Comparison of ENCODE assay signal across 11 cellular contexts in the genomic region with DNA sequence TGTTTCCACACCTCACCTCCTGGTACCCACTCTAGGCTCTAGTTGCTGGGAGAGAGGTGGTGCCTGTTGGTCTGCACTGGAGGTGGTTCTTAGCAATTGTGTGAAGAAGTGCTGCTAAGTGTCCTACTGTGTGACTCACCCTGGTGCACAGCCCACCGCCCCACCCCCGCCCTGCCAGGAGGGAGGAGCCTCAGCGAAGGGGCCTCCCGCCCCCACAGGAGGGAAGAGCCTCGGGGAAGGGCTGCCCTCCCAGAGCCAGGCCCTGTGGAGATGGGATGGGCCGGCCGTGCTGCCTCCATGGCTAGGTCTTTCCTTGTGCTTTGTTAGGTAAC.
DNase-seq lines count a peak whose midpoint lies in the region; ATAC-seq and TF ChIP-seq lines count a peak whose summit lies in the region.
"Had no signal": no experiment of that assay in that cellular context is flagged by ENCODE, and none has a peak within 500 bp of the region (broad histone marks: within the 10 kb centered on the region; RNA-seq: fewer than 3 reads in every experiment).

No MANE protein-coding gene starts in this region.

- peaks cover 53% of the 10 kb centered on the region for H3K36me3 Mint-ChIP-seq in type B pancreatic cell

- TF ChIP-seq CTCF in brain microvascular endothelial cell (IDR thresholded peaks at IDR 0.05; ENCODE audit: low read depth, low read length, missing control alignments) (no peak), type B pancreatic cell (conservative IDR thresholded peaks at IDR 0.05) (no peak)

- no peak overlapping the region for H4K91ac ChIP-seq in mesenchymal stem cell (ENCODE audit: low read length)

- in situ Hi-C loops in brain microvascular endothelial cell (cut with HindIII; ENCODE audit: low pct_ligation_motif_present, low sequenced_read_pairs), result no loop called here

- no peak overlapping the region for H2AK5ac ChIP-seq in mesenchymal stem cell (ENCODE audit: low read length, severe bottlenecking)

- H2BK15ac ChIP-seq in mesenchymal stem cell (ENCODE audit: low read depth, poor library complexity, severe bottlenecking), result no peak overlapping the region

- H3K27me3 ChIP-seq in brain microvascular endothelial cell (replicated peaks) (no peaks in the 10 kb centered on the region), mesenchymal stem cell (ENCODE audit: control insufficient read depth in 1 of 2, insufficient read depth in 1 of 2, low read length in 2 of 2) (no peaks in the 10 kb centered on the region)

- H3K36me3 ChIP-seq in brain microvascular endothelial cell (replicated peaks), result peaks cover 6% of the 10 kb centered on the region
- peaks cover 41 to 52% of the 10 kb centered on the region in 2 experiments for H3K36me3 ChIP-seq in mesenchymal stem cell (ENCODE audit: control insufficient read depth in 1 of 2, insufficient read depth in 2 of 2, low read depth in 1 of 2, low read length in 2 of 2)

- peak overlapping the region in 1 of 2 experiments; percentile 28 for H3K4ac ChIP-seq in mesenchymal stem cell (ENCODE audit: low read depth in 1 of 2, low read length in 2 of 2)

- H4K8ac ChIP-seq in mesenchymal stem cell (ENCODE audit: low read length), result no peak overlapping the region

- no peak overlapping the region for H3K4me2 ChIP-seq in mesenchymal stem cell (ENCODE audit: low read length, poor library complexity, severe bottlenecking)

- H3K4me1 ChIP-seq in mesenchymal stem cell (ENCODE audit: control insufficient read depth, insufficient read depth, low read depth, low read length), result peaks cover 23% of the 10 kb centered on the region

- peak overlapping the region; percentile 23 for H3K27ac Mint-ChIP-seq in type B pancreatic cell

- peaks cover 9% of the 10 kb centered on the region for H3K4me1 Mint-ChIP-seq in type B pancreatic cell (ENCODE audit: unreplicated experiment)

- no peak overlapping the region for H2BK5ac ChIP-seq in mesenchymal stem cell (ENCODE audit: low read depth, low read length, poor library complexity, severe bottlenecking)

- no peaks in the 10 kb centered on the region for H3K9me3 ChIP-seq in mesenchymal stem cell (ENCODE audit: control insufficient read depth, low read length)

- H3K18ac ChIP-seq in mesenchymal stem cell (ENCODE audit: low read depth in 1 of 2, low read length in 2 of 2), result no peak overlapping the region

- H3K27me3 Mint-ChIP-seq in type B pancreatic cell, result no peaks in the 10 kb centered on the region

- peak overlapping the region in 1 of 2 experiments; percentile 88 for H3K14ac ChIP-seq in mesenchymal stem cell (ENCODE audit: low read length in 2 of 2)

- peak overlapping the region in 1 of 2 experiments; percentile 67 for H3K23ac ChIP-seq in mesenchymal stem cell (ENCODE audit: low read length in 2 of 2)

- H3K79me1 ChIP-seq in mesenchymal stem cell (replicated peaks; ENCODE audit: low read length, poor library complexity, severe bottlenecking), result peaks cover 33% of the 10 kb centered on the region

- no peak overlapping the region for H2AFZ ChIP-seq in mesenchymal stem cell (ENCODE audit: low read depth, low read length)

- H3K4me3 ChIP-seq in brain microvascular endothelial cell (ENCODE audit: low read depth, low read length) (no peak overlapping the region), mesenchymal stem cell (ENCODE audit: insufficient read depth in 1 of 2, low read depth in 1 of 2, low read length in 2 of 2) (no peak overlapping the region)

- H2BK12ac ChIP-seq in mesenchymal stem cell (ENCODE audit: low read length in 2 of 2), result peak overlapping the region in 1 of 2 experiments; percentile 25

- H3K27ac ChIP-seq in brain microvascular endothelial cell (no peak overlapping the region), mesenchymal stem cell (ENCODE audit: low read length, poor library complexity, severe bottlenecking) (peak overlapping the region; percentile 14)
- H3K27ac ChIP-seq: HL-60 had no signal

- no peak for ATAC-seq in HG03354 (IDR thresholded peaks at IDR 0.05; ENCODE audit: poor library complexity, severe bottlenecking, unreplicated experiment)
- ATAC-seq in GM18870 (IDR thresholded peaks at IDR 0.05; ENCODE audit: unreplicated experiment), result no peak

- 32% methylated on average over 5 of the region's 7 CpGs for WGBS in mesenchymal stem cell

- no peak overlapping the region for H3K9ac ChIP-seq in mesenchymal stem cell (ENCODE audit: low read length)

- H2BK120ac ChIP-seq in mesenchymal stem cell (ENCODE audit: low read depth, low read length), result no peak overlapping the region

- H3K9me3 Mint-ChIP-seq in type B pancreatic cell, result peaks cover 5% of the 10 kb centered on the region

- DNase-seq in activated T-cell treated with anti-CD3 and anti-CD28 coated beads, Interleukin-2, amount 50 U/mL, for 1 hour, result peak; percentile 40
- DNase-seq in activated T-cell treated with anti-CD3 and anti-CD28 coated beads for 4 hours, result no peak
- peak; percentile 36 for DNase-seq in brain microvascular endothelial cell
- DNase-seq in mesenchymal stem cell, result peak; percentile 68
- DNase-seq in type B pancreatic cell (ENCODE audit: extremely low spot score, unreplicated experiment), result no peak
- no peak for DNase-seq in NCI-H2227 treated with DMSO at 0.1 percent for 48 hours (lab: John Stamatoyannopoulos, UW)
- DNase-seq: cerebellar nuclear complex, substantia nigra had no signal

- peak overlapping the region; percentile 28 for H3K4me3 Mint-ChIP-seq in type B pancreatic cell

Comparison
In these comparisons a context has a peak if more than half of its experiments do, and no peak if none do; other contexts are left out.
1. DNase-seq: peak in activated T-cell treated with anti-CD3 and anti-CD28 coated beads, Interleukin-2, amount 50 U/mL, for 1 hour (single experiment), brain microvascular endothelial cell (single experiment) and mesenchymal stem cell (single experiment); none in activated T-cell treated with anti-CD3 and anti-CD28 coated beads for 4 hours (single experiment), type B pancreatic cell (single experiment) and NCI-H2227 treated with DMSO at 0.1 percent for 48 hours (single experiment).